Comparison of ENCODE assay signal across 2 cellular contexts in the genomic region with DNA sequence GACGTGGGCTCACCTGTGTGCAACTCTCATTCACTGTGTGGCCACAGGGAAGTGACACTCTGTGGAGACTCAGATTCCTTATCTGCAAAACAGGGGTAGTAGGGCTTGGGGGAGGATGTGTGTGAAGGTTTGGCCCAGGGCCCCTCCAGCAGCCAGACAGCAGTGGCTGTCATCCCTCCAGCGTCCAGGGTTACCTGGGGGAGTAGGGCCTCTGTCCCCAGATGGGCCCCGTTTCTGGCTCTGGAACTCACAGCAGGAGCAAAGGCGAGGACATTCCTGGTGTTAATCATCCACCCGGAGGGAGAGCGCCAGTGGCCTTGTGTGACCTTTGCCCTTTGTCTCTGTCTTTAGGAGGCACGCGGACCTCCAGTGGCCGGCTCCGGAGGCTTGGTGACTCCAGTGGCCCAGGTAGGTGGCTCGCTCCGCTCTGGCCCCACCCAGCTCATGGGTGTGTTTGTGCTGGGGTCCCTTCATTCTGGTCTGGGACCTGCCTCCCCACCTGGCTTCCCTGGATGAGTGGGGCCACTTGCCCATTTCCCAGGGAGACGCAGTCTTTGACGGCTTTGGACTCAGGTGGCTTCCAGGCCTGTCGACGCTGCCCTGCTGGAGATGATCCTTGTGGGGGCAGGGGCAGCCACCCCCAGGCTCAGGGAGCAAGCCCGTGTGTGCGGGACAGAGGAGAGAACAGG.
TF ChIP-seq lines count a peak whose summit lies in the region.

No MANE protein-coding gene starts in this region.

TF ChIP-seq in SK-N-SH, 30 proteins besides CTCF, POLR2A, EP300 and RAD21 (continued from another document):
- TF ChIP-seq, protein P1, sequence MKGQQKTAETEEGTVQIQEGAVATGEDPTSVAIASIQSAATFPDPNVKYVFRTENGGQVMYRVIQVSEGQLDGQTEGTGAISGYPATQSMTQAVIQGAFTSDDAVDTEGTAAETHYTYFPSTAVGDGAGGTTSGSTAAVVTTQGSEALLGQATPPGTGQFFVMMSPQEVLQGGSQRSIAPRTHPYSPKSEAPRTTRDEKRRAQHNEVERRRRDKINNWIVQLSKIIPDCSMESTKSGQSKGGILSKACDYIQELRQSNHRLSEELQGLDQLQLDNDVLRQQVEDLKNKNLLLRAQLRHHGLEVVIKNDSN (IDR thresholded peaks at IDR 0.05; ENCODE audit: borderline replicate concordance, low read depth): no peak
- TF ChIP-seq SIN3A (IDR thresholded peaks at IDR 0.05; ENCODE audit: borderline replicate concordance, low read depth, low read length) (no peak), ELF1 (IDR thresholded peaks at IDR 0.05) (no peak)
- TF ChIP-seq, protein P2, sequence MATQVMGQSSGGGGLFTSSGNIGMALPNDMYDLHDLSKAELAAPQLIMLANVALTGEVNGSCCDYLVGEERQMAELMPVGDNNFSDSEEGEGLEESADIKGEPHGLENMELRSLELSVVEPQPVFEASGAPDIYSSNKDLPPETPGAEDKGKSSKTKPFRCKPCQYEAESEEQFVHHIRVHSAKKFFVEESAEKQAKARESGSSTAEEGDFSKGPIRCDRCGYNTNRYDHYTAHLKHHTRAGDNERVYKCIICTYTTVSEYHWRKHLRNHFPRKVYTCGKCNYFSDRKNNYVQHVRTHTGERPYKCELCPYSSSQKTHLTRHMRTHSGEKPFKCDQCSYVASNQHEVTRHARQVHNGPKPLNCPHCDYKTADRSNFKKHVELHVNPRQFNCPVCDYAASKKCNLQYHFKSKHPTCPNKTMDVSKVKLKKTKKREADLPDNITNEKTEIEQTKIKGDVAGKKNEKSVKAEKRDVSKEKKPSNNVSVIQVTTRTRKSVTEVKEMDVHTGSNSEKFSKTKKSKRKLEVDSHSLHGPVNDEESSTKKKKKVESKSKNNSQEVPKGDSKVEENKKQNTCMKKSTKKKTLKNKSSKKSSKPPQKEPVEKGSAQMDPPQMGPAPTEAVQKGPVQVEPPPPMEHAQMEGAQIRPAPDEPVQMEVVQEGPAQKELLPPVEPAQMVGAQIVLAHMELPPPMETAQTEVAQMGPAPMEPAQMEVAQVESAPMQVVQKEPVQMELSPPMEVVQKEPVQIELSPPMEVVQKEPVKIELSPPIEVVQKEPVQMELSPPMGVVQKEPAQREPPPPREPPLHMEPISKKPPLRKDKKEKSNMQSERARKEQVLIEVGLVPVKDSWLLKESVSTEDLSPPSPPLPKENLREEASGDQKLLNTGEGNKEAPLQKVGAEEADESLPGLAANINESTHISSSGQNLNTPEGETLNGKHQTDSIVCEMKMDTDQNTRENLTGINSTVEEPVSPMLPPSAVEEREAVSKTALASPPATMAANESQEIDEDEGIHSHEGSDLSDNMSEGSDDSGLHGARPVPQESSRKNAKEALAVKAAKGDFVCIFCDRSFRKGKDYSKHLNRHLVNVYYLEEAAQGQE (IDR thresholded peaks at IDR 0.05; ENCODE audit: low read depth, low read length): no peak

TF ChIP-seq in SK-N-SH treated with all-trans-retinoic acid at 6 μM for 48 hours, 23 proteins besides CTCF, POLR2A, EP300 and RAD21:
- TF ChIP-seq, protein P3, sequence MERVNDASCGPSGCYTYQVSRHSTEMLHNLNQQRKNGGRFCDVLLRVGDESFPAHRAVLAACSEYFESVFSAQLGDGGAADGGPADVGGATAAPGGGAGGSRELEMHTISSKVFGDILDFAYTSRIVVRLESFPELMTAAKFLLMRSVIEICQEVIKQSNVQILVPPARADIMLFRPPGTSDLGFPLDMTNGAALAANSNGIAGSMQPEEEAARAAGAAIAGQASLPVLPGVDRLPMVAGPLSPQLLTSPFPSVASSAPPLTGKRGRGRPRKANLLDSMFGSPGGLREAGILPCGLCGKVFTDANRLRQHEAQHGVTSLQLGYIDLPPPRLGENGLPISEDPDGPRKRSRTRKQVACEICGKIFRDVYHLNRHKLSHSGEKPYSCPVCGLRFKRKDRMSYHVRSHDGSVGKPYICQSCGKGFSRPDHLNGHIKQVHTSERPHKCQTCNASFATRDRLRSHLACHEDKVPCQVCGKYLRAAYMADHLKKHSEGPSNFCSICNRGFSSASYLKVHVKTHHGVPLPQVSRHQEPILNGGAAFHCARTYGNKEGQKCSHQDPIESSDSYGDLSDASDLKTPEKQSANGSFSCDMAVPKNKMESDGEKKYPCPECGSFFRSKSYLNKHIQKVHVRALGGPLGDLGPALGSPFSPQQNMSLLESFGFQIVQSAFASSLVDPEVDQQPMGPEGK (CRISPR knock-in tag; IDR thresholded peaks at IDR 0.05; ENCODE audit: borderline replicate concordance): no peak
TF ChIP-seq in SK-N-SH treated with all-trans-retinoic acid at 6 μM for 48 hours: peak in this region for 0.
